1 cellular context compared by ENCODE assay signal in the genomic region with DNA sequence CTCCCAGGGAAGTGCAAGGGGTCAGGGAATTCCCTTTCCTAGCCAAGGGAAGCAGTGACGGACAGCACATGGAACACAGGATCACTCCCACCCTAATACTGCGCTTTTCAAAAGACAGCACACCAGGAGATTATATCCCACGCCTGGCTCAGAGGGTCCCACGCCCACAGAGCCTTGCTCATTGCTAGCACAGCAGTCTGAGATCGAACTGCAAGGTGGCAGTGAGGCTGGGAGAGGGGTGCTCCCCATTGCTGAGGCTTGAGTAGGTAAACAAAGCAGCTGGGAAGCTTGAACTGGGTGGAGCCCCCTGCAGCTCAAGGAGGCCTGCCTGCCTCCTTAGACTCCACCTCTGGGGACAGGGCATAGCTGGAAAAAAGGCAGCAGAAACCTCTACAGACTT.
DNase-seq lines count a peak whose midpoint lies in the region.
"Not testable (repeated sequence)": the region's sequence is repeated elsewhere in the genome, so short reads cannot be mapped to it uniquely, and the experiment has no call there.

No MANE protein-coding gene starts in this region.

- intact Hi-C loops in posterior vena cava (cut with DNase I) = not testable (repeated sequence)

- DNase-seq in posterior vena cava (ENCODE audit: low spot score) = peak; percentile 66
